ENCODE assay signal across 10 cellular contexts in genomic region chr19:19169236-19170052, GRCh38.
A peak's percentile ranks its signal among the peaks of the same experiment; 100 is the strongest.
DNase-seq lines count a peak whose midpoint lies in the region; ATAC-seq and TF ChIP-seq lines count a peak whose summit lies in the region.
"Had no signal": no experiment of that assay in that cellular context is flagged by ENCODE, and none has a peak within 500 bp of the region (broad histone marks: within the 10 kb centered on the region; RNA-seq: fewer than 3 reads in every experiment).

No MANE protein-coding gene starts in this region.

- H3K36me3 ChIP-seq in SU-DHL-6 (ENCODE audit: low read length) (peaks cover 4% of the 10 kb centered on the region), iPS-20b (ENCODE audit: insufficient read depth, low read depth, low read length) (no peaks in the 10 kb centered on the region)
- H3K36me3 ChIP-seq: cardiac muscle cell had no signal

- H3K27me3 ChIP-seq in SU-DHL-6 (ENCODE audit: low read length) (no peaks in the 10 kb centered on the region), iPS-20b (ENCODE audit: insufficient read depth, low read length) (peaks cover 48% of the 10 kb centered on the region)

- TF ChIP-seq CTCF in SU-DHL-6 (IDR thresholded peaks at IDR 0.05; ENCODE audit: insufficient read depth, low read length, poor library complexity, severe bottlenecking) = no peak

- peak overlapping the region; percentile 99 for H3K27ac ChIP-seq in SU-DHL-6 (ENCODE audit: low read depth, low read length)
- H3K27ac ChIP-seq in iPS-20b (ENCODE audit: low read length) = no peak overlapping the region
- H3K27ac ChIP-seq: C4-2B, cardiac muscle cell had no signal

- H3K9me2 ChIP-seq in SU-DHL-6 (replicated peaks; ENCODE audit: insufficient read depth, low read length) = no peaks in the 10 kb centered on the region

- no peak for DNase-seq in stimulated activated naive CD8-positive, alpha-beta T cell treated with anti-CD3 and anti-CD28 coated beads, Interleukin-15, Interleukin-2, amounts not matched to agents 100 U/mL and 50 U/mL, for 24 hours
- DNase-seq in HuH-7.5 (ENCODE audit: low spot score) = no peak
- DNase-seq in NK-92 treated with Interleukin-12 subunit alpha and Interleukin-12 subunit beta, amount 100 ng/mL, for 24 hours (lab: John Stamatoyannopoulos, UW) = no peak
- DNase-seq in NCI-H128 (lab: John Stamatoyannopoulos, UW; ENCODE audit: unreplicated experiment) = no peak

- H3K36me3 Mint-ChIP-seq in stimulated activated naive CD8-positive, alpha-beta T cell treated with anti-CD3 and anti-CD28 coated beads, Interleukin-15, Interleukin-2, amounts not matched to agents 100 ng/mL and 50 ng/mL, for 24 hours (ENCODE audit: low read depth) = no peaks in the 10 kb centered on the region

- peaks cover 56% of the 10 kb centered on the region for H3K79me2 ChIP-seq in SU-DHL-6 (ENCODE audit: insufficient read depth, low read length)

- peak overlapping the region; percentile 13 for H3K4me3 Mint-ChIP-seq in stimulated activated naive CD8-positive, alpha-beta T cell treated with anti-CD3 and anti-CD28 coated beads, Interleukin-15, Interleukin-2, amounts not matched to agents 100 ng/mL and 50 ng/mL, for 24 hours

- H3K27me3 Mint-ChIP-seq in stimulated activated naive CD8-positive, alpha-beta T cell treated with anti-CD3 and anti-CD28 coated beads, Interleukin-15, Interleukin-2, amounts not matched to agents 100 ng/mL and 50 ng/mL, for 24 hours = peaks cover 3% of the 10 kb centered on the region

- no peak overlapping the region for H3K27ac Mint-ChIP-seq in stimulated activated naive CD8-positive, alpha-beta T cell treated with anti-CD3 and anti-CD28 coated beads, Interleukin-15, Interleukin-2, amounts not matched to agents 100 ng/mL and 50 ng/mL, for 24 hours

- no peaks in the 10 kb centered on the region for H4K20me1 ChIP-seq in SU-DHL-6 (ENCODE audit: low read depth, low read length)

- ATAC-seq in stimulated activated naive CD8-positive, alpha-beta T cell treated with anti-CD3 and anti-CD28 coated beads, Interleukin-15, Interleukin-2, amounts not matched to agents 100 U/mL and 50 U/mL, for 24 hours = no peak
- ATAC-seq in GM19463 (IDR thresholded peaks at IDR 0.05; ENCODE audit: unreplicated experiment) = no peak

- H3K9me3 ChIP-seq in SU-DHL-6 (ENCODE audit: insufficient read depth, low read length) (no peaks in the 10 kb centered on the region), iPS-20b (ENCODE audit: insufficient read depth, low read depth, low read length) (no peaks in the 10 kb centered on the region)

- peaks cover 5% of the 10 kb centered on the region; the same call in 1 of the 2 replicates for H3K4me1 ChIP-seq in iPS-20b (ENCODE audit: insufficient read depth, low read length)

- H3F3A ChIP-seq in SU-DHL-6 (ENCODE audit: insufficient read depth) = peaks cover 65% of the 10 kb centered on the region

- H3K4me1 Mint-ChIP-seq in stimulated activated naive CD8-positive, alpha-beta T cell treated with anti-CD3 and anti-CD28 coated beads, Interleukin-15, Interleukin-2, amounts not matched to agents 100 ng/mL and 50 ng/mL, for 24 hours (ENCODE audit: low read depth) = peaks cover 14% of the 10 kb centered on the region

- peak overlapping the region; percentile 81 for H3K4me3 ChIP-seq in SU-DHL-6 (ENCODE audit: insufficient read depth, low read length, poor library complexity, severe bottlenecking)
- H3K4me3 ChIP-seq in iPS-20b (ENCODE audit: low read length) = peak overlapping the region; percentile 35
- H3K4me3 ChIP-seq: cardiac muscle cell had no signal

- H3K4me2 ChIP-seq in SU-DHL-6 (ENCODE audit: low read depth, low read length, poor library complexity, severe bottlenecking) = peak overlapping the region; percentile 96

- H3K9me3 Mint-ChIP-seq in stimulated activated naive CD8-positive, alpha-beta T cell treated with anti-CD3 and anti-CD28 coated beads, Interleukin-15, Interleukin-2, amounts not matched to agents 100 ng/mL and 50 ng/mL, for 24 hours = no peaks in the 10 kb centered on the region

- peak overlapping the region; percentile 94 for H3K9ac ChIP-seq in SU-DHL-6 (ENCODE audit: low read length)
- no peak overlapping the region for H3K9ac ChIP-seq in iPS-20b (ENCODE audit: low read depth, low read length)

- no peak overlapping the region for H2AFZ ChIP-seq in SU-DHL-6 (ENCODE audit: low read depth, low read length, severe bottlenecking)
